ENCODE assay signal across 1 cellular context in the genomic region with DNA sequence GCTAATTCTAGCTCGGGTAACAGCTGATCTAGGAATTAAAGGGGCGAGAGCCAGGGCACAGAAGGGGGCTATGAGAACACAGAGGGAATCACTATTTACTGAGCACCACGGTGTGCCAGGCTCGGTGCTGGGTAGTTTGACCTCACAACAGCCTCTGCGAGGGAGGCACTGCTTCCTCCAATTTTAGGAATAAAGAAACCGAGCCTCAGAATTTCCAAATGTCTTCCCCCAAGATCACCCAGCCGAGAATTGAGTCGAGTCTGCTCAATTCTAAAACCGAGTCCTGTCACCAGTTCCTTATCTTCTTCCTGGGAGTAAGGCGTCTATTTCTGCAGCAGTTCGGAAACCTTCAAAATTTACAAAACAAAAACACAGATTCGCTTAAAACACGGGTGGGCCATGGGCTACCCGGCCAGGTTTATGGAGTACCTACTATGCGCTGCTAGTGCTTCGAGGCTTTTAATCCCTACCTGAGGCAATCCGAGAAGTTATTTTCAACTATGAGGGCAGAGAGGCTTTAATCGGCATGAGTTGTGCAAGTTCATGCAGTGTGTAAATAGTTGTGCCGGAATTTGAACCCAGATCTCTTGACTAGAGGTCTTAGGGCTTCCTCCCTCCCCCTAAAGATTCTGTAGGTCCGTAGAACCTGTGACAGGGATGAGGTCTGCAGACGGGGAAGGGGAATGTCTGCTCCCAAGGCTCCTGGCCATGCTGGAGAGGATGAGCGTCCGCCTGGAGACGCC.
TF ChIP-seq lines count a peak whose summit lies in the region.

No MANE protein-coding gene starts in this region.

TF ChIP-seq in GM23338, 12 proteins besides CTCF, POLR2A, EP300 and RAD21 (continued from another document):
- TF ChIP-seq CREB1 (CRISPR knock-in tag; IDR thresholded peaks at IDR 0.05; ENCODE audit: low read depth): no peak
- peak; percentile 95 for TF ChIP-seq EZH2 (IDR thresholded peaks at IDR 0.05; ENCODE audit: low read depth, unreplicated experiment)
- no peak for TF ChIP-seq JUNB (IDR thresholded peaks at IDR 0.05; ENCODE audit: unreplicated experiment)
- TF ChIP-seq EZH2phosphoT487 (IDR thresholded peaks at IDR 0.05; ENCODE audit: unreplicated experiment): peak; percentile 50
- TF ChIP-seq STAT1 (IDR thresholded peaks at IDR 0.05; ENCODE audit: unreplicated experiment): no peak
- TF ChIP-seq, protein P1, sequence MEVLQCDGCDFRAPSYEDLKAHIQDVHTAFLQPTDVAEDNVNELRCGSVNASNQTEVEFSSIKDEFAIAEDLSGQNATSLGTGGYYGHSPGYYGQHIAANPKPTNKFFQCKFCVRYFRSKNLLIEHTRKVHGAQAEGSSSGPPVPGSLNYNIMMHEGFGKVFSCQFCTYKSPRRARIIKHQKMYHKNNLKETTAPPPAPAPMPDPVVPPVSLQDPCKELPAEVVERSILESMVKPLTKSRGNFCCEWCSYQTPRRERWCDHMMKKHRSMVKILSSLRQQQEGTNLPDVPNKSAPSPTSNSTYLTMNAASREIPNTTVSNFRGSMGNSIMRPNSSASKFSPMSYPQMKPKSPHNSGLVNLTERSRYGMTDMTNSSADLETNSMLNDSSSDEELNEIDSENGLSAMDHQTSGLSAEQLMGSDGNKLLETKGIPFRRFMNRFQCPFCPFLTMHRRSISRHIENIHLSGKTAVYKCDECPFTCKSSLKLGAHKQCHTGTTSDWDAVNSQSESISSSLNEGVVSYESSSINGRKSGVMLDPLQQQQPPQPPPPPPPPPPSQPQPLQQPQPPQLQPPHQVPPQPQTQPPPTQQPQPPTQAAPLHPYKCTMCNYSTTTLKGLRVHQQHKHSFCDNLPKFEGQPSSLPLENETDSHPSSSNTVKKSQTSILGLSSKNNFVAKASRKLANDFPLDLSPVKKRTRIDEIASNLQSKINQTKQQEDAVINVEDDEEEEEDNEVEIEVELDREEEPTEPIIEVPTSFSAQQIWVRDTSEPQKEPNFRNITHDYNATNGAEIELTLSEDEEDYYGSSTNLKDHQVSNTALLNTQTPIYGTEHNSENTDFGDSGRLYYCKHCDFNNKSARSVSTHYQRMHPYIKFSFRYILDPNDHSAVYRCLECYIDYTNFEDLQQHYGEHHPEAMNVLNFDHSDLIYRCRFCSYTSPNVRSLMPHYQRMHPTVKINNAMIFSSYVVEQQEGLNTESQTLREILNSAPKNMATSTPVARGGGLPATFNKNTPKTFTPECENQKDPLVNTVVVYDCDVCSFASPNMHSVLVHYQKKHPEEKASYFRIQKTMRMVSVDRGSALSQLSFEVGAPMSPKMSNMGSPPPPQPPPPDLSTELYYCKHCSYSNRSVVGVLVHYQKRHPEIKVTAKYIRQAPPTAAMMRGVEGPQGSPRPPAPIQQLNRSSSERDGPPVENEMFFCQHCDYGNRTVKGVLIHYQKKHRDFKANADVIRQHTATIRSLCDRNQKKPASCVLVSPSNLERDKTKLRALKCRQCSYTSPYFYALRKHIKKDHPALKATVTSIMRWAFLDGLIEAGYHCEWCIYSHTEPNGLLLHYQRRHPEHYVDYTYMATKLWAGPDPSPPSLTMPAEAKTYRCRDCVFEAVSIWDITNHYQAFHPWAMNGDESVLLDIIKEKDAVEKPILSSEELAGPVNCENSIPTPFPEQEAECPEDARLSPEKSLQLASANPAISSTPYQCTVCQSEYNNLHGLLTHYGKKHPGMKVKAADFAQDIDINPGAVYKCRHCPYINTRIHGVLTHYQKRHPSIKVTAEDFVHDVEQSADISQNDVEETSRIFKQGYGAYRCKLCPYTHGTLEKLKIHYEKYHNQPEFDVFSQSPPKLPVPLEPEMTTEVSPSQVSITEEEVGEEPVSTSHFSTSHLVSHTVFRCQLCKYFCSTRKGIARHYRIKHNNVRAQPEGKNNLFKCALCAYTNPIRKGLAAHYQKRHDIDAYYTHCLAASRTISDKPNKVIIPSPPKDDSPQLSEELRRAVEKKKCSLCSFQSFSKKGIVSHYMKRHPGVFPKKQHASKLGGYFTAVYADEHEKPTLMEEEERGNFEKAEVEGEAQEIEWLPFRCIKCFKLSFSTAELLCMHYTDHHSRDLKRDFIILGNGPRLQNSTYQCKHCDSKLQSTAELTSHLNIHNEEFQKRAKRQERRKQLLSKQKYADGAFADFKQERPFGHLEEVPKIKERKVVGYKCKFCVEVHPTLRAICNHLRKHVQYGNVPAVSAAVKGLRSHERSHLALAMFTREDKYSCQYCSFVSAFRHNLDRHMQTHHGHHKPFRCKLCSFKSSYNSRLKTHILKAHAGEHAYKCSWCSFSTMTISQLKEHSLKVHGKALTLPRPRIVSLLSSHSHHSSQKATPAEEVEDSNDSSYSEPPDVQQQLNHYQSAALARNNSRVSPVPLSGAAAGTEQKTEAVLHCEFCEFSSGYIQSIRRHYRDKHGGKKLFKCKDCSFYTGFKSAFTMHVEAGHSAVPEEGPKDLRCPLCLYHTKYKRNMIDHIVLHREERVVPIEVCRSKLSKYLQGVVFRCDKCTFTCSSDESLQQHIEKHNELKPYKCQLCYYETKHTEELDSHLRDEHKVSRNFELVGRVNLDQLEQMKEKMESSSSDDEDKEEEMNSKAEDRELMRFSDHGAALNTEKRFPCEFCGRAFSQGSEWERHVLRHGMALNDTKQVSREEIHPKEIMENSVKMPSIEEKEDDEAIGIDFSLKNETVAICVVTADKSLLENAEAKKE (CRISPR knock-in tag; IDR thresholded peaks at IDR 0.05): no peak
- no peak for TF ChIP-seq POLR2AphosphoS5 (IDR thresholded peaks at IDR 0.05; ENCODE audit: low read depth)
TF ChIP-seq in GM23338: peak in this region for 2.
